9 cellular contexts compared by ENCODE assay signal in the genomic region with DNA sequence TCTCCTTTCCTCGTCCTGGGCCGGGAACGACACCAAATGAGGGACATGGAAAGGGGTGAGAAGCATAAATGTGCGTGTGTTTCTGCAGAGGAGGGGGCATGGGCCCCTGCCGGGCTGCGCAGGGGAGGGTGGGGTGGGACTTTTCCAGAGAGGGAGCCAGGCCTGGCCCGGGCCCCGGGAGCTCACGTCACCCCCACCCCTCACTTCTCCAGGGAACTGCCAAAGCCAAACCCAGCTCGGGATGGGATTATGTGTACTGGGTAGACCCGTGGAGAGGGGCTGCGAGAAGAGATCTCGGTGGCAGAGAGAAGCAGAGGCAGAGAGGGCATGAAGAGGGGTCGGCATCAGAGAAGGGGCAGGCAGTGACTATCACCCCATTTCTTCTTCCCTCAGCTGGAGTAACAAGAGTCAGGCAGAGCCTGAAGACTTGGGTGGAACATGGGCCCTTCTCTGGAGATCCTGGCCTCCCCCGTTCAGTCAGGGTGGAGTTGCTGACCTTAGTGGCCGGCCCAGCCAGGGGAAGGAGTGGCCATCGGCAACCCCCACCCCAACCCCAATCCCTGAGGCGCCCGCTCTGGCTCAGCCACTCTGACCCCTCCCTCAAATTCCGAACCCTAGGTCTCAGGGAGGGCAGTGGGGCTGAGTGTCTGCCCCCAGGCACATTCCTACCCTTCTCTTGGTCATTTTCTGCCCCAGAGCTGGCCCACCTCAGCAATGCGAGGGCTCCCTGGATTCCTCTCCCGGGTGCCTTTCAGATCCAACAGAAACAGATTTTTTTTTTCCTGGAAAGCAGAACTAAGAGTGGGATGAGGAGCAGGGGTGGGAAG. TPM values are rescaled to one million over a fixed set of nuclear protein-coding genes. Genes with fewer than 3 reads are reported as not detected.
DNase-seq lines count a peak whose midpoint lies in the region; ATAC-seq, FAIRE-seq and TF ChIP-seq lines count a peak whose summit lies in the region.
"Had no signal": no experiment of that assay in that cellular context is flagged by ENCODE, and none has a peak within 500 bp of the region (broad histone marks: within the 10 kb centered on the region; RNA-seq: fewer than 3 reads in every experiment).

No MANE protein-coding gene starts in this region.

- 0 out of 2 replicates have a peak, but pooled peaks cover 4% of the 10 kb centered on the region for H4K20me1 ChIP-seq in BLaER1

- peaks cover 12% of the 10 kb centered on the region; the same call in 1 of the 2 replicates for H3K27me3 ChIP-seq in BLaER1

- no peaks in the 10 kb centered on the region for H3K9me3 ChIP-seq in BLaER1

- H3K4me2 ChIP-seq in BLaER1, result peak overlapping the region; percentile 77

- peaks cover 39% of the 10 kb centered on the region for H3K4me1 ChIP-seq in BLaER1

- peak overlapping the region; percentile 59 for H3K27ac ChIP-seq in BLaER1

- peak overlapping the region; percentile 41; the same call in 1 of the 2 replicates for H3K9ac ChIP-seq in BLaER1

- ATAC-seq in omental fat pad (ENCODE audit: low FRiP score) (peak; percentile 13), GM18861 (IDR thresholded peaks at IDR 0.05; ENCODE audit: unreplicated experiment) (no peak)

- DNase-seq in RPMI7951 (ENCODE audit: low read depth) (peak; percentile 36), fibroblast of villous mesenchyme (ENCODE audit: low read depth) (peak; percentile 31), omental fat pad (ENCODE audit: low spot score) (no peak), NCI-H146 (lab: John Stamatoyannopoulos, UW) (no peak), frontal cortex (ENCODE audit: low spot score in 2 of 2) (no peak)
- DNase-seq in stimulated activated naive CD4-positive, alpha-beta T cell treated with Interleukin-2 at 50 U/mL for 16 hours (lab: John Stamatoyannopoulos, UW), result no peak
- DNase-seq: stimulated activated CD4-positive, alpha-beta T cell treated with anti-CD3 and anti-CD28 coated beads, Interleukin-4, amount 100 ng/mL, for 1 hour had no signal

- TF ChIP-seq CTCF in fibroblast of villous mesenchyme (IDR thresholded peaks at IDR 0.05; ENCODE audit: insufficient read depth, low read depth, low read length) (no peak), omental fat pad (IDR thresholded peaks at IDR 0.05) (peak in 1 of 3 donors; percentile 8)

- H3K4me3 ChIP-seq in BLaER1 (no peak overlapping the region), fibroblast of villous mesenchyme (ENCODE audit: low read depth, low read length) (peak overlapping the region; percentile 64)

- H3K36me3 ChIP-seq in BLaER1, result no peaks in the 10 kb centered on the region

- FAIRE-seq in frontal cortex (lab: Jason Lieb, UNC), result no peak

RNA-seq across cellular contexts. Expression of a gene that starts 1.2 kb away (rescaled TPM):
- 0.60 and 1.1 TPM in 2 replicates for total RNA-seq in RPMI7951 (2014; rRNA removed; shearing (Covaris generic))
- total RNA-seq in fibroblast of villous mesenchyme (2.9 and 8.6 TPM in 2 replicates), omental fat pad (10 to 100 TPM; 33.7 to 46.6 (median 39.9) TPM), frontal cortex (under 0.01 TPM)

RNA-seq across cellular contexts. Expression of a gene that starts 29.0 kb away (rescaled TPM):
- 119 and 124 TPM in 2 replicates for total RNA-seq in RPMI7951 (2014; rRNA removed; shearing (Covaris generic))
- 218 and 272 TPM in 2 replicates for total RNA-seq in fibroblast of villous mesenchyme
- 100 to 1,000 TPM; 505 to 845 (median 657) TPM for total RNA-seq in omental fat pad
- 110 TPM for total RNA-seq in frontal cortex

RNA-seq across cellular contexts. Expression of a gene that starts 34.9 kb away (rescaled TPM):
- total RNA-seq in RPMI7951 (2014; rRNA removed; shearing (Covaris generic)), result not detected in 2 replicates
- total RNA-seq in fibroblast of villous mesenchyme, result 0.64 and 1.3 TPM in 2 replicates
- not detected for total RNA-seq in omental fat pad
- 0.41 TPM for total RNA-seq in frontal cortex

RNA-seq across cellular contexts. Expression of a gene that starts 42.5 kb away (rescaled TPM):
- 110 and 139 TPM in 2 replicates for total RNA-seq in RPMI7951 (2014; rRNA removed; shearing (Covaris generic))
- 20.3 and 24.5 TPM in 2 replicates for total RNA-seq in fibroblast of villous mesenchyme
- total RNA-seq in omental fat pad, result 10 to 100 TPM; 10.8 to 24.8 (median 18.5) TPM
- total RNA-seq in frontal cortex, result 0.41 TPM

Comparison
In these comparisons a context has a peak if more than half of its experiments do, and no peak if none do; other contexts are left out.
1. DNase-seq: peak in RPMI7951 (single experiment) and fibroblast of villous mesenchyme (single experiment); none in omental fat pad (single experiment), NCI-H146 (single experiment), frontal cortex (0 of 2) and stimulated activated naive CD4-positive, alpha-beta T cell treated with Interleukin-2 at 50 U/mL for 16 hours (single experiment).